In the genomic region with DNA sequence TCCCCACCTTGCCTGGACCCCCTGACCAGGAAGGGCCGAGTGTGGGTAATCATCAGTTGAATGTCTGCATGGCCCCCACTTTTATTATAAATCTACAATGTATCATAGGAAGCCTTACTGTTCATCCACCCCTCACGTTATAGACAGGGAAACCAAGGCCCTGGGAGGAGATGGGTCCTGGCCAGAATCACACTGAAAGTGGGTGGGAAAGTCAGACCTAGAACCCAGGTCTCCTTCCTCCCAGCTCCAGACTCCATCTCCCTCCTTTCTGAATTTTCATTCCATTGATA, we compare ENCODE assay signal across 18 cellular contexts. TPM values are rescaled to one million over a fixed set of nuclear protein-coding genes. Genes with fewer than 3 reads are reported as not detected.
"Had no signal": no experiment of that assay in that cellular context is flagged by ENCODE, and none has a peak within 500 bp of the region (broad histone marks: within the 10 kb centered on the region; RNA-seq: fewer than 3 reads in every experiment).

No MANE protein-coding gene starts in this region.

- H3K4me3 ChIP-seq: colonic mucosa, gastrocnemius medialis, lung, prostate gland, right atrium auricular region, skin epidermis, thoracic aorta, upper lobe of left lung had no signal

- H3K4me1 ChIP-seq: colonic mucosa, gastrocnemius medialis, prostate gland, right atrium auricular region, upper lobe of left lung had no signal

- H3K27ac Mint-ChIP-seq: mesothelial cell of epicardium had no signal

- H3K4me1 Mint-ChIP-seq: brain, mesothelial cell of epicardium, neural crest cell had no signal

- H3K9me3 ChIP-seq: colonic mucosa, gastrocnemius medialis, prostate gland, right atrium auricular region, thoracic aorta, upper lobe of left lung had no signal

- H3K9me3 Mint-ChIP-seq: activated CD4-positive, alpha-beta memory T cell treated with anti-CD3 and anti-CD28 coated beads for 36 hours; activated naive CD8-positive, alpha-beta T cell treated with anti-CD3 and anti-CD28 coated beads, Interleukin-2, amount 10 ng/mL, durations not matched to agents 7 days and 5 days; activated T-helper 1 cell treated with anti-CD3 and anti-CD28 coated beads, Interleukin-12 subunit alpha, Interleukin-12 subunit beta, Interleukin-2, Interleukin-4 antibody, amounts not matched to agents 30 ng/mL and 10 ng/mL and 1 ng/mL, durations not matched to agents 14 hours and 24 hours and 36 hours; brain; mesothelial cell of epicardium; neural crest cell had no signal

- H3K27me3 ChIP-seq: colonic mucosa, gastrocnemius medialis, right atrium auricular region, upper lobe of left lung had no signal

- ATAC-seq: gastrocnemius medialis, left lobe of liver had no signal

- H3K36me3 ChIP-seq: colonic mucosa had no signal

- H3K27me3 Mint-ChIP-seq: activated CD4-positive, alpha-beta memory T cell treated with anti-CD3 and anti-CD28 coated beads for 36 hours; activated naive CD8-positive, alpha-beta T cell treated with anti-CD3 and anti-CD28 coated beads, Interleukin-2, amount 10 ng/mL, durations not matched to agents 7 days and 5 days; brain had no signal

- DNase-seq: activated CD4-positive, alpha-beta memory T cell treated with anti-CD3 and anti-CD28 coated beads for 36 hours; activated naive CD4-positive, alpha-beta T cell treated with Interleukin-2 at 50 U/mL for 16 hours; activated naive CD8-positive, alpha-beta T cell treated with anti-CD3 and anti-CD28 coated beads, Interleukin-2, amount 10 ng/mL, durations not matched to agents 7 days and 5 days; central memory CD4-positive, alpha-beta T cell; colonic mucosa; gastrocnemius medialis; upper lobe of left lung had no signal

- H3K4me3 Mint-ChIP-seq: activated CD4-positive, alpha-beta memory T cell treated with anti-CD3 and anti-CD28 coated beads for 36 hours; activated naive CD8-positive, alpha-beta T cell treated with anti-CD3 and anti-CD28 coated beads, Interleukin-2, amount 10 ng/mL, durations not matched to agents 7 days and 5 days; activated T-helper 1 cell treated with anti-CD3 and anti-CD28 coated beads, Interleukin-12 subunit alpha, Interleukin-12 subunit beta, Interleukin-2, Interleukin-4 antibody, amounts not matched to agents 30 ng/mL and 10 ng/mL and 1 ng/mL, durations not matched to agents 14 hours and 24 hours and 36 hours; brain; mesothelial cell of epicardium; neural crest cell had no signal

- H3K27ac ChIP-seq: colonic mucosa, gastrocnemius medialis, prostate gland, right atrium auricular region, skin epidermis, thoracic aorta, upper lobe of left lung had no signal

RNA-seq across cellular contexts. Expression of gene CD74, which starts 17.1 kb away (rescaled TPM):
- total RNA-seq: osteocyte had no signal
